In genomic region chr7:158976468-158976848, GRCh38 we compare ENCODE assay signal across 8 cellular contexts.
DNase-seq lines count a peak whose midpoint lies in the region; ATAC-seq, FAIRE-seq and TF ChIP-seq lines count a peak whose summit lies in the region.

No MANE protein-coding gene starts in this region.

- peak overlapping the region; percentile 91 for H3K4me2 ChIP-seq in GM12878 (ENCODE audit: control insufficient read depth, insufficient read depth)

- FAIRE-seq in GM12878 (lab: Jason Lieb, UNC) = no peak

- in situ Hi-C loops in GM12878 (cut with MboI) = loop anchor here (5.0 kb wide), 1 partner anchor 279 kb away; no protein-coding TSS in a partner anchor

- H3K36me3 Mint-ChIP-seq in mesothelial cell of epicardium = no peaks in the 10 kb centered on the region

- TF ChIP-seq RAD21 in GM12878 (IDR thresholded peaks at IDR 0.05; ENCODE audit: insufficient read depth, low read depth, low read length) = no peak

- peaks cover 12% of the 10 kb centered on the region for H3K4me1 Mint-ChIP-seq in mesothelial cell of epicardium

- no peaks in the 10 kb centered on the region for H3K36me3 ChIP-seq in GM12878 (ENCODE audit: control insufficient read depth in 2 of 2, insufficient read depth in 2 of 2, low read length in 1 of 2)

- H3K27ac ChIP-seq in AG04450 (ENCODE audit: low read depth, low read length) (no peak overlapping the region), GM12878 (ENCODE audit: control insufficient read depth, insufficient read depth) (peak overlapping the region; percentile 52)

- POLR2A ChIA-PET in AG04450 (lab: Yijun Ruan, JAX) (no interaction called here), GM12878 (lab: Charles Lee) (interaction anchor here (0.6 to 1.4 kb wide), 5 partner anchors 9 to 276 kb away, joined by 3 to 7 read pairs (median 4); no protein-coding TSS in a partner anchor)

- intact Hi-C loops in GM12878 (cut with micrococcal nuclease; ENCODE audit: unreplicated experiment) = loop anchor here (2.0 to 10.0 kb wide), 4 partner anchors 92 to 1544 kb away; no protein-coding TSS in a partner anchor

- peaks cover 44% of the 10 kb centered on the region for H3K9me3 ChIP-seq in AG04450 (ENCODE audit: control insufficient read depth, insufficient read depth, low read length)
- peaks cover 6% of the 10 kb centered on the region; the same call in 1 of the 3 replicates for H3K9me3 ChIP-seq in GM12878 (replicated peaks; ENCODE audit: control insufficient read depth, insufficient read depth, low read length)

- peaks cover 16% of the 10 kb centered on the region for H3K4me1 ChIP-seq in GM12878 (ENCODE audit: control insufficient read depth, insufficient read depth, low read length)

- no TSS peak for BruUV-seq in GM12878 (replicated peaks; lab: Mats Ljungman, UMichigan)

- WGBS in GM12878 (ENCODE audit: insufficient coverage, insufficient replicate concordance, low lambda C conversion rate, missing lambda C conversion rate) = 5% methylated on average over 5 of the region's 5 CpGs

- H4K20me1 ChIP-seq in GM12878 (ENCODE audit: control insufficient read depth, insufficient read depth) = no peaks in the 10 kb centered on the region

- H3K4me3 Mint-ChIP-seq in mesothelial cell of epicardium = peak overlapping the region; percentile 75

- CTCF ChIA-PET in AG04450 (lab: Charles Lee) = interaction anchor here (0.6 to 2.1 kb wide), 28 partner anchors 15 to 481 kb away, joined by 3 to 73 read pairs (median 4); partner anchors contain the start of genes ESYT2 and NCAPG2
- CTCF ChIA-PET in GM12878 (lab: Yijun Ruan, JAX) = interaction anchor here (0.6 to 3.8 kb wide), 51 partner anchors 9 to 1916 kb away, joined by 3 to 78 read pairs (median 5); partner anchors contain the start of genes DYNC2I1 and NCAPG2

- DNase-seq in AG04450 (ENCODE audit: low read depth, low spot score) (no peak), GM12878 (ENCODE audit: low read depth, low spot score) (peak; percentile 31), mesothelial cell of epicardium (ENCODE audit: low spot score in 2 of 2, unreplicated experiment in 2 of 2) (no peak), A172 (ENCODE audit: low spot score) (no peak), COLO668 (lab: John Stamatoyannopoulos, UW; ENCODE audit: unreplicated experiment) (no peak), NCI-H2107 treated with DMSO at 0.1 percent for 48 hours (lab: John Stamatoyannopoulos, UW; ENCODE audit: unreplicated experiment) (no peak)

- ATAC-seq in GM19397 (IDR thresholded peaks at IDR 0.05; ENCODE audit: unreplicated experiment) (peak; percentile 41), HG03457 (IDR thresholded peaks at IDR 0.05; ENCODE audit: unreplicated experiment) (peak; percentile 19), GM12878 (peak; percentile 71)

- TF ChIP-seq CTCF in AG04450 (IDR thresholded peaks at IDR 0.05; ENCODE audit: low read depth, low read length) = no peak
- TF ChIP-seq CTCF in GM12878 (IDR thresholded peaks at IDR 0.05 in 2 of 3, conservative IDR thresholded peaks at IDR 0.05 in 1 of 3; ENCODE audit: control insufficient read depth in 2 of 3, extremely low read depth in 1 of 3, insufficient read depth in 1 of 3, low read depth in 3 of 3, low read length in 3 of 3) = no peak
- TF ChIP-seq CTCF in mesothelial cell of epicardium (IDR thresholded peaks at IDR 0.05; ENCODE audit: unreplicated experiment) = no peak

- peaks cover 4% of the 10 kb centered on the region for H3K9me3 Mint-ChIP-seq in mesothelial cell of epicardium

- no peaks in the 10 kb centered on the region for H3K27me3 Mint-ChIP-seq in mesothelial cell of epicardium (ENCODE audit: low read depth)

- RAD21 ChIA-PET in GM12878 (lab: Charles Lee; ENCODE audit: unreplicated experiment) = interaction anchor here (0.6 to 3.9 kb wide), 36 partner anchors 16 to 1544 kb away, joined by 3 to 59 read pairs (median 4); partner anchors contain the start of genes DYNC2I1 and NCAPG2

- SMC1A ChIA-PET in GM12878 (lab: Charles Lee; ENCODE audit: uncharacterized antibody, unreplicated experiment) = interaction anchor here (0.7 to 3.8 kb wide), 29 partner anchors 10 to 361 kb away, joined by 3 to 62 read pairs (median 4); no protein-coding TSS in a partner anchor

- TF ChIP-seq POLR2A in GM12878 (IDR thresholded peaks at IDR 0.05; ENCODE audit: low read depth, low read length) = no peak

- H3K9ac ChIP-seq in GM12878 (ENCODE audit: control insufficient read depth, insufficient read depth, low read length) = peak overlapping the region; percentile 57

- TF ChIP-seq EP300 in GM12878 (IDR thresholded peaks at IDR 0.05; ENCODE audit: borderline replicate concordance in 1 of 2, control insufficient read depth in 1 of 2, low read depth in 2 of 2, low read length in 2 of 2) = no peak

- no peaks in the 10 kb centered on the region for H3K79me2 ChIP-seq in GM12878 (ENCODE audit: control insufficient read depth, insufficient read depth, low read length)

- H3K27me3 ChIP-seq in AG04450 (ENCODE audit: control insufficient read depth, insufficient read depth, low read length) (no peaks in the 10 kb centered on the region), GM12878 (replicated peaks in 1 of 2; ENCODE audit: control insufficient read depth in 2 of 2, insufficient read depth in 2 of 2, low read length in 1 of 2) (no peaks in the 10 kb centered on the region)

- H3K27ac Mint-ChIP-seq in mesothelial cell of epicardium = no peak overlapping the region

- peak overlapping the region; percentile 93 for H2AFZ ChIP-seq in GM12878 (ENCODE audit: control insufficient read depth, low read depth, low read length)

- peak overlapping the region; percentile 41 for H3K4me3 ChIP-seq in AG04450 (ENCODE audit: low read depth, low read length)
- peak overlapping the region; percentile 59; the same call in 1 of the 2 replicates for H3K4me3 ChIP-seq in GM12878

TF ChIP-seq in GM12878, 131 proteins besides CTCF, POLR2A, EP300 and RAD21:
- TF ChIP-seq POLR2AphosphoS5 (IDR thresholded peaks at IDR 0.05; ENCODE audit: low read length) = no peak
- peak; percentile 54; the same call in 1 of the 2 replicates for TF ChIP-seq SPI1 (IDR thresholded peaks at IDR 0.05; ENCODE audit: borderline replicate concordance, insufficient read depth, low read depth, low read length)
- no peak for TF ChIP-seq EZH2 (IDR thresholded peaks at IDR 0.05; ENCODE audit: borderline replicate concordance, control insufficient read depth, low read depth, low read length)
- TF ChIP-seq SIN3A (IDR thresholded peaks at IDR 0.05; ENCODE audit: low read depth, low read length) = no peak

Comparison
In these comparisons a context has a peak if more than half of its experiments do, and no peak if none do; other contexts are left out.
1. ATAC-seq: peak in every context shown above with its lines; median percentile 71 in GM12878; 41 in GM19397; 19 in HG03457.